Comparison of ENCODE assay signal across 12 cellular contexts in the genomic region with DNA sequence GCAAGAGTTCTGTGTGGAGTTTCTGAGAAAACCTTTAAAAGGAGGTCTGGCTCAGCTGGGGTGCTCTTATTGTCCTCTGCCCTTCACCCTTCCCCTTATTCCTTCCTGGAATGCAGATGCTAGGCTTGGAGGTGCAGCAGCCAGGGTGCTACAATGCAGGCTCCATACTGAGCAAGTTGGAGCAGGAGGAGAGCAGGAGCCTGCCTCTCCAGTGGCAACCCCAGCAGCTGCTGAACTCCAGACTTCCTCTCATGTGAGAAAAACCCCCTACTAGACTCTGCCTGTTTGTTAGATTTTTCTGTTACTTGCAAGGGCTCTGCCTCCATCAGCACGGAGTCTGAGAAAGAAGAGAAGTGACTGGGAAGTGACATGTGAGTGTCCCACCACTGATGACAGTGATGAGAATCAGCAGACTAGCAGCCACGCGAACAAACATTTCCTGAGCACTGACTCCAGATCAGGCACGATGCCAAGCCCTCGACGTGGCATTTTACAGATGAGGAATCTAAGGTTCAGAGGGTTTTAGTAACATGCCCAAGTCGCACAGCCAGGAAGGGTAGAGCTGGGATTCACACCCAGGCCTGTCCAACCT. TPM values are rescaled to one million over a fixed set of nuclear protein-coding genes. Genes with fewer than 3 reads are reported as not detected.
A peak's percentile ranks its signal among the peaks of the same experiment; 100 is the strongest.
DNase-seq lines count a peak whose midpoint lies in the region; ATAC-seq and TF ChIP-seq lines count a peak whose summit lies in the region.
"Had no signal": no experiment of that assay in that cellular context is flagged by ENCODE, and none has a peak within 500 bp of the region (broad histone marks: within the 10 kb centered on the region; RNA-seq: fewer than 3 reads in every experiment).

No MANE protein-coding gene starts in this region.

- H3K27me3 Mint-ChIP-seq in CD14-positive monocyte (ENCODE audit: low read depth in 3 of 3) (peaks cover 0 to 2% (median 0%) of the 10 kb centered on the region in 3 donors), mesothelial cell of epicardium (ENCODE audit: low read depth) (no peaks in the 10 kb centered on the region)
- H3K27me3 Mint-ChIP-seq in activated T-cell treated with anti-CD3 and anti-CD28 coated beads, Interleukin-2, amount 50 U/mL, for 4 hours (ENCODE audit: low read depth) = no peaks in the 10 kb centered on the region
- H3K27me3 Mint-ChIP-seq: activated naive CD4-positive, alpha-beta T cell treated with anti-CD3 and anti-CD28 coated beads, Interleukin-2, amount 10 ng/mL, durations not matched to agents 7 days and 5 days; naive thymus-derived CD8-positive, alpha-beta T cell; T-cell had no signal

- ATAC-seq in activated CD4-positive, CD25-positive, alpha-beta regulatory T cell treated with anti-CD3 and anti-CD28 coated beads, Interleukin-2, amount 50 U/mL, for 24 hours = no peak
- no peak for ATAC-seq in activated T-cell treated with anti-CD3 and anti-CD28 coated beads, Interleukin-2, amount 50 U/mL, for 4 hours
- ATAC-seq: naive thymus-derived CD8-positive, alpha-beta T cell; T-cell had no signal

- H3K4me3 Mint-ChIP-seq in CD14-positive monocyte (peak overlapping the region in 1 of 2 donors; percentile 1), mesothelial cell of epicardium (no peak overlapping the region)
- no peak overlapping the region for H3K4me3 Mint-ChIP-seq in activated T-cell treated with anti-CD3 and anti-CD28 coated beads, Interleukin-2, amount 50 U/mL, for 4 hours
- H3K4me3 Mint-ChIP-seq: activated naive CD4-positive, alpha-beta T cell treated with anti-CD3 and anti-CD28 coated beads, Interleukin-2, amount 10 ng/mL, durations not matched to agents 7 days and 5 days; naive thymus-derived CD8-positive, alpha-beta T cell; T-cell had no signal

- H3K36me3 Mint-ChIP-seq in CD14-positive monocyte (peaks cover 0 to 10% of the 10 kb centered on the region in 2 donors), mesothelial cell of epicardium (peaks cover 57% of the 10 kb centered on the region)
- H3K36me3 Mint-ChIP-seq in activated T-cell treated with anti-CD3 and anti-CD28 coated beads, Interleukin-2, amount 50 U/mL, for 4 hours (ENCODE audit: insufficient read depth) = peaks cover 17% of the 10 kb centered on the region
- H3K36me3 Mint-ChIP-seq: activated naive CD4-positive, alpha-beta T cell treated with anti-CD3 and anti-CD28 coated beads, Interleukin-2, amount 10 ng/mL, durations not matched to agents 7 days and 5 days had no signal

- intact Hi-C loops in CD14-positive monocyte (cut with micrococcal nuclease) = no loop called here

- H3K9me3 Mint-ChIP-seq in CD14-positive monocyte = no peaks in the 10 kb centered on the region
- peaks cover 8% of the 10 kb centered on the region for H3K9me3 Mint-ChIP-seq in mesothelial cell of epicardium
- no peaks in the 10 kb centered on the region for H3K9me3 Mint-ChIP-seq in activated T-cell treated with anti-CD3 and anti-CD28 coated beads, Interleukin-2, amount 50 U/mL, for 4 hours
- H3K9me3 Mint-ChIP-seq: activated naive CD4-positive, alpha-beta T cell treated with anti-CD3 and anti-CD28 coated beads, Interleukin-2, amount 10 ng/mL, durations not matched to agents 7 days and 5 days; naive thymus-derived CD8-positive, alpha-beta T cell; T-cell had no signal

- DNase-seq in CD14-positive monocyte (ENCODE audit: low spot score) (peak; percentile 73), NCI-H1694 treated with DMSO at 0.1 percent for 48 hours (lab: John Stamatoyannopoulos, UW) (peak; percentile 14), dermis microvascular lymphatic vessel endothelial cell (ENCODE audit: low read depth in 2 of 2) (peak; percentile 75 to 87), mesothelial cell of epicardium (ENCODE audit: low spot score in 2 of 2, unreplicated experiment in 2 of 2) (no peak), NCI-H1436 (lab: John Stamatoyannopoulos, UW) (no peak), amniotic stem cell (lab: John Stamatoyannopoulos, UW) (no peak)
- no peak for DNase-seq in activated T-cell treated with anti-CD3 and anti-CD28 coated beads, Interleukin-2, amount 50 U/mL, for 4 hours
- DNase-seq: activated naive CD4-positive, alpha-beta T cell treated with anti-CD3 and anti-CD28 coated beads, Interleukin-2, amount 10 ng/mL, durations not matched to agents 7 days and 5 days; naive thymus-derived CD8-positive, alpha-beta T cell; T-cell had no signal

- H3K27ac Mint-ChIP-seq in CD14-positive monocyte (peak overlapping the region in 5 of 7 donors; percentile 59 to 92 (median 79)), mesothelial cell of epicardium (peak overlapping the region; percentile 66)
- H3K27ac Mint-ChIP-seq: activated naive CD4-positive, alpha-beta T cell treated with anti-CD3 and anti-CD28 coated beads, Interleukin-2, amount 10 ng/mL, durations not matched to agents 7 days and 5 days; T-cell had no signal

- H3K4me1 Mint-ChIP-seq in CD14-positive monocyte (peaks cover 27% of the 10 kb centered on the region), mesothelial cell of epicardium (peaks cover 18% of the 10 kb centered on the region)
- H3K4me1 Mint-ChIP-seq in activated T-cell treated with anti-CD3 and anti-CD28 coated beads, Interleukin-2, amount 50 U/mL, for 4 hours (ENCODE audit: low read depth) = no peaks in the 10 kb centered on the region
- H3K4me1 Mint-ChIP-seq: activated naive CD4-positive, alpha-beta T cell treated with anti-CD3 and anti-CD28 coated beads, Interleukin-2, amount 10 ng/mL, durations not matched to agents 7 days and 5 days; T-cell had no signal

- no peak for TF ChIP-seq CTCF in CD14-positive monocyte (IDR thresholded peaks at IDR 0.05)
- no peak for TF ChIP-seq CTCF in mesothelial cell of epicardium (IDR thresholded peaks at IDR 0.05; ENCODE audit: unreplicated experiment)

RNA-seq across cellular contexts. Expression of a gene that starts 16.1 kb away (rescaled TPM):
- not detected for polyA plus RNA-seq in CD14-positive monocyte
- total RNA-seq in dermis microvascular lymphatic vessel endothelial cell = 1.7 and 3.4 TPM in 2 replicates
- total RNA-seq in mesothelial cell of epicardium = 48.9 to 53.0 TPM (median 51.9 TPM) in 3 replicates
- total RNA-seq in activated T-cell treated with anti-CD3 and anti-CD28 coated beads, Interleukin-2, amount 50 U/mL, for 4 hours = not detected
- total RNA-seq: HT1080; naive thymus-derived CD8-positive, alpha-beta T cell; T-cell had no signal
- polyA plus RNA-seq: naive thymus-derived CD8-positive, alpha-beta T cell had no signal

RNA-seq across cellular contexts. Expression of a gene that starts 53.5 kb away (rescaled TPM):
- 100 to 1,000 TPM; 225 to 262 TPM for polyA plus RNA-seq in CD14-positive monocyte
- total RNA-seq in dermis microvascular lymphatic vessel endothelial cell (59.2 and 66.9 TPM in 2 replicates), mesothelial cell of epicardium (30.9 to 32.2 TPM (median 31.5 TPM) in 3 replicates)
- 10 to 100 TPM; 19.8 to 25.2 (median 20.2) TPM for total RNA-seq in activated T-cell treated with anti-CD3 and anti-CD28 coated beads, Interleukin-2, amount 50 U/mL, for 4 hours

Comparison
In these comparisons a context has a peak if more than half of its experiments do, and no peak if none do; other contexts are left out.
1. DNase-seq: peak in CD14-positive monocyte (single experiment), NCI-H1694 treated with DMSO at 0.1 percent for 48 hours (single experiment) and dermis microvascular lymphatic vessel endothelial cell (2 of 2); none in mesothelial cell of epicardium (0 of 2), NCI-H1436 (single experiment), amniotic stem cell (single experiment) and activated T-cell treated with anti-CD3 and anti-CD28 coated beads, Interleukin-2, amount 50 U/mL, for 4 hours (single experiment).
2. RNA of a gene that starts 16.1 kb away (total RNA-seq): 48.9 to 53.0 TPM in mesothelial cell of epicardium; 1.7 to 3.4 TPM in dermis microvascular lymphatic vessel endothelial cell and not detected in activated T-cell treated with anti-CD3 and anti-CD28 coated beads, Interleukin-2, amount 50 U/mL, for 4 hours; every median in the first group is over 10 times any median in the second.